In the genomic region with DNA sequence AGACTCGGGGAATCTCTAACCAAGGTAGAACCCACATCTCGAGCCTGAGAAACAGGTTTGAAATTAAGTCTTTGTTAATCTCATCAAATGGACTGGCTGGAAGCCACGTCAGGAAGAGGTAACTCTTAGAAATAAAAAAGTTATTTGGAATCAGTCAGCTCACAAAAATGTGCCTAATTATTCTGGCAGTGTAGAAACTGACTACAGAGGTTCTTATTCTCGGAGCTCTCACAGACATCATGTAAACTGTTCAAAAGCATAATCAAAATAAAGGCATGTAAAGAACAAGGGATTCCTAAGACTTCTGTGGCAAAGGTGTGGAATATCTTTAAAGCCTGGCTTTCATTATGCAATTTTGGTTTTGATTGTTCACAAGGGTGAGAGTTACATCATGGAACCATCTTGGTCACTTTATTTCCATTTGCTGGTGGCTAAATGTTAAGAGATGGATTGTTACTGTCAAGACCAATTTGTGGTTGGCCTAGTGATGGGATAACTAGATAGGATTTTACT, we compare ENCODE assay signal across 24 cellular contexts.
DNase-seq lines count a peak whose midpoint lies in the region; ATAC-seq and TF ChIP-seq lines count a peak whose summit lies in the region.
"Had no signal": no experiment of that assay in that cellular context is flagged by ENCODE, and none has a peak within 500 bp of the region (broad histone marks: within the 10 kb centered on the region; RNA-seq: fewer than 3 reads in every experiment).

No MANE protein-coding gene starts in this region.

- H3K4me1 Mint-ChIP-seq in activated naive CD4-positive, alpha-beta T cell treated with anti-CD3 and anti-CD28 coated beads, Interleukin-2, amount 50 U/mL, for 24 hours = peaks cover 10% of the 10 kb centered on the region
- H3K4me1 Mint-ChIP-seq in activated naive CD4-positive, alpha-beta T cell treated with anti-CD3 and anti-CD28 coated beads, Interleukin-2, amount 10 ng/mL, durations not matched to agents 7 days and 5 days = peaks cover 6% of the 10 kb centered on the region

- CTCF ChIA-PET in activated naive CD4-positive, alpha-beta T cell treated with anti-CD3 and anti-CD28 coated beads, Interleukin-2, amount 10 ng/mL, durations not matched to agents 7 days and 5 days (lab: Charles Lee) = interaction anchor here (1.0 kb wide), 1 partner anchor 12 kb away, joined by 3 read pairs; no protein-coding TSS in a partner anchor

- WGBS in smooth muscle cell (ENCODE audit: low lambda C conversion rate) = 74% methylated on average over 4 of the region's 4 CpGs

- H3K9ac ChIP-seq in smooth muscle cell (ENCODE audit: low read depth) = no peak overlapping the region

- no peak for DNase-seq in activated naive CD4-positive, alpha-beta T cell treated with anti-CD3 and anti-CD28 coated beads, Interleukin-2, amount 10 ng/mL, durations not matched to agents 7 days and 5 days
- DNase-seq in RPMI7951 (ENCODE audit: low read depth) = peak; percentile 52
- peak; percentile 16 for DNase-seq in astrocyte of the cerebellum (ENCODE audit: low read depth)
- DNase-seq in smooth muscle cell (lab: John Stamatoyannopoulos, UW; ENCODE audit: unreplicated experiment) = no peak
- DNase-seq in NCI-H510A treated with DMSO at 0.1 percent for 48 hours (lab: John Stamatoyannopoulos, UW) = no peak
- DNase-seq in HK-2 (ENCODE audit: unreplicated experiment) = no peak
- DNase-seq: 8988T; Caco-2; CD4-positive, alpha-beta T cell; DMS153; EL; MV-4-11; NCI-H1694 treated with DMSO at 0.1 percent for 48 hours; NCI-H2107; NCI-H226; NCI-H524 treated with DMSO at 0.1 percent for 48 hours; PC-9 had no signal

- H3K9me3 ChIP-seq in smooth muscle cell (replicated peaks; ENCODE audit: low read depth) = no peaks in the 10 kb centered on the region
- H3K9me3 ChIP-seq: Caco-2, SJSA1 had no signal

- no peak for ATAC-seq in HG03095 (IDR thresholded peaks at IDR 0.05; ENCODE audit: unreplicated experiment)
- ATAC-seq: GM12878, GM23338, K562 had no signal

- TF ChIP-seq CTCF in astrocyte of the cerebellum (IDR thresholded peaks at IDR 0.05; ENCODE audit: low read depth, low read length, missing control alignments) (no peak), smooth muscle cell (IDR thresholded peaks at IDR 0.05; ENCODE audit: borderline replicate concordance, insufficient read depth, poor library complexity, severe bottlenecking) (no peak)

- no peak overlapping the region for H3K4me3 ChIP-seq in astrocyte of the cerebellum (ENCODE audit: low read depth, low read length)
- H3K4me3 ChIP-seq in smooth muscle cell = no peak overlapping the region
- H3K4me3 ChIP-seq: GM12878, GM23338, K562, PC-9, SJSA1 had no signal

- H2AFZ ChIP-seq in smooth muscle cell (ENCODE audit: low read depth) = no peak overlapping the region
- H2AFZ ChIP-seq: GM23338, PC-9 had no signal

- peak overlapping the region; percentile 31 for H3K27ac ChIP-seq in smooth muscle cell (ENCODE audit: low read depth)
- H3K27ac ChIP-seq: PC-9, SJSA1 had no signal

- no peaks in the 10 kb centered on the region for H3F3A ChIP-seq in smooth muscle cell (ENCODE audit: low read depth)

- no peak overlapping the region for H3K4me2 ChIP-seq in smooth muscle cell
- H3K4me2 ChIP-seq: GM23338, PC-9 had no signal

- H3K36me3 ChIP-seq in smooth muscle cell (ENCODE audit: low read depth) = peaks cover 4% of the 10 kb centered on the region
- H3K36me3 ChIP-seq: SJSA1 had no signal

- H3K9me3 Mint-ChIP-seq in activated naive CD4-positive, alpha-beta T cell treated with anti-CD3 and anti-CD28 coated beads, Interleukin-2, amount 50 U/mL, for 24 hours = no peaks in the 10 kb centered on the region
- H3K9me3 Mint-ChIP-seq in activated naive CD4-positive, alpha-beta T cell treated with anti-CD3 and anti-CD28 coated beads, Interleukin-2, amount 10 ng/mL, durations not matched to agents 7 days and 5 days = no peaks in the 10 kb centered on the region
- H3K9me3 Mint-ChIP-seq: CD4-positive, alpha-beta T cell; GM23338 had no signal

- no peaks in the 10 kb centered on the region for H3K27me3 Mint-ChIP-seq in activated naive CD4-positive, alpha-beta T cell treated with anti-CD3 and anti-CD28 coated beads, Interleukin-2, amount 50 U/mL, for 24 hours
- no peaks in the 10 kb centered on the region for H3K27me3 Mint-ChIP-seq in activated naive CD4-positive, alpha-beta T cell treated with anti-CD3 and anti-CD28 coated beads, Interleukin-2, amount 10 ng/mL, durations not matched to agents 7 days and 5 days
- H3K27me3 Mint-ChIP-seq: B cell; CD4-positive, alpha-beta T cell had no signal

- H3K27ac Mint-ChIP-seq in activated naive CD4-positive, alpha-beta T cell treated with anti-CD3 and anti-CD28 coated beads, Interleukin-2, amount 50 U/mL, for 24 hours = peak overlapping the region; percentile 35
- no peak overlapping the region for H3K27ac Mint-ChIP-seq in activated naive CD4-positive, alpha-beta T cell treated with anti-CD3 and anti-CD28 coated beads, Interleukin-2, amount 10 ng/mL, durations not matched to agents 7 days and 5 days
- H3K27ac Mint-ChIP-seq: B cell; CD4-positive, alpha-beta T cell; GM23338 had no signal

- in situ Hi-C loops in astrocyte of the cerebellum (cut with HindIII; ENCODE audit: low sequenced_read_pairs) = no loop called here

- H3K79me2 ChIP-seq in smooth muscle cell (ENCODE audit: low read depth) = no peaks in the 10 kb centered on the region

- H4K20me1 ChIP-seq in smooth muscle cell (ENCODE audit: low read depth) = no peaks in the 10 kb centered on the region

- H3K36me3 Mint-ChIP-seq in activated naive CD4-positive, alpha-beta T cell treated with anti-CD3 and anti-CD28 coated beads, Interleukin-2, amount 50 U/mL, for 24 hours = peaks cover 26% of the 10 kb centered on the region
- H3K36me3 Mint-ChIP-seq in activated naive CD4-positive, alpha-beta T cell treated with anti-CD3 and anti-CD28 coated beads, Interleukin-2, amount 10 ng/mL, durations not matched to agents 7 days and 5 days = peaks cover 32% of the 10 kb centered on the region

- no peaks in the 10 kb centered on the region for H3K27me3 ChIP-seq in smooth muscle cell (ENCODE audit: low read depth)
- H3K27me3 ChIP-seq: SJSA1 had no signal

- no peaks in the 10 kb centered on the region for H3K4me1 ChIP-seq in smooth muscle cell (ENCODE audit: low read depth)

- H3K4me3 Mint-ChIP-seq in activated naive CD4-positive, alpha-beta T cell treated with anti-CD3 and anti-CD28 coated beads, Interleukin-2, amount 50 U/mL, for 24 hours = no peak overlapping the region
- H3K4me3 Mint-ChIP-seq in activated naive CD4-positive, alpha-beta T cell treated with anti-CD3 and anti-CD28 coated beads, Interleukin-2, amount 10 ng/mL, durations not matched to agents 7 days and 5 days = no peak overlapping the region
- H3K4me3 Mint-ChIP-seq: B cell; CD4-positive, alpha-beta T cell; GM23338 had no signal

Comparison
In these comparisons a context has a peak if more than half of its experiments do, and no peak if none do; other contexts are left out.
1. DNase-seq: peak in RPMI7951 (single experiment) and astrocyte of the cerebellum (single experiment); none in activated naive CD4-positive, alpha-beta T cell treated with anti-CD3 and anti-CD28 coated beads, Interleukin-2, amount 10 ng/mL, durations not matched to agents 7 days and 5 days (single experiment), smooth muscle cell (single experiment), NCI-H510A treated with DMSO at 0.1 percent for 48 hours (single experiment) and HK-2 (single experiment).